In the genomic region with DNA sequence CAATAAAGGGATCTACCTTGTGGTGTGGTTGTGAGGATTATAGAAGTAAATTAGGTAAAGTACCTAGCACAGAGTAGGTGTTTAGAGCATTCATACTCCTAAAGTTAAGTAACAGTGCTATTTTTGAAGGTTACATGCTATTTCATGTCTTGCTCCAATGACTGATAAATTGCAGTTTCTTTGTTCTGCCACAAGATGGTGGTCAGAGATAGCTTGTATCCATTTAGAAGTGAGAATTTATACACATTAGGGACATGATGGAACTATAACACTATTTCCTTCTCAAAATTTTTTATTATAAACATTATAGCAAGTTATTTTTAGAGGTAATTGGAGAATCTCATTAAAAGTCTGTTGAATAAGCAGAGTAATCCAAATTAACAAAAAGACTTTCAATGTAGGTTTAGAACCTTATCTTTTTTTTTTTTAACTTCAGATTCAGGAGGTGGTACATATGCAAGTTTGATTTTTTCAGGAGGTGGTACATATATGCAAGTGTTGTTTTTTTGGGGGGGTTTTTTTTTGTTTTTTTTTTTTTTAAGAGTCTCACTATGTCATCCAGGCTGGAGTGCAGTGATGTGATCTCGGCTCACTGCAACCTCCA, we compare ENCODE assay signal across 8 cellular contexts. TPM values are rescaled to one million over a fixed set of nuclear protein-coding genes. Genes with fewer than 3 reads are reported as not detected.
DNase-seq lines count a peak whose midpoint lies in the region; ATAC-seq, FAIRE-seq and TF ChIP-seq lines count a peak whose summit lies in the region.

No MANE protein-coding gene starts in this region.

- H3K4me3 Mint-ChIP-seq in CD4-positive, alpha-beta T cell = no peak overlapping the region
- H3K4me3 Mint-ChIP-seq in astrocyte (ENCODE audit: unreplicated experiment) (no peak overlapping the region), type B pancreatic cell (no peak overlapping the region)

- H3K9me3 Mint-ChIP-seq in CD4-positive, alpha-beta T cell = no peaks in the 10 kb centered on the region
- H3K9me3 Mint-ChIP-seq in astrocyte (ENCODE audit: unreplicated experiment) (no peaks in the 10 kb centered on the region), type B pancreatic cell (no peaks in the 10 kb centered on the region)

- dilution Hi-C loops in keratinocyte (cut with MboI; ENCODE audit: extremely low pct_ligation_motif_present, low sequenced_read_pairs) = no loop called here

- H3K27me3 ChIP-seq in CD4-positive, alpha-beta T cell (ENCODE audit: control insufficient read depth, insufficient read depth, low read length) = no peaks in the 10 kb centered on the region
- H3K27me3 ChIP-seq in astrocyte (ENCODE audit: insufficient read depth, low read length) (no peaks in the 10 kb centered on the region), keratinocyte (ENCODE audit: control insufficient read depth, extremely low read depth, insufficient read depth, low read length) (no peaks in the 10 kb centered on the region)

- CTCF ChIA-PET in CD4-positive, alpha-beta T cell (lab: Charles Lee) = interaction anchor here (0.6 kb wide), 1 partner anchor 15 kb away, joined by 3 read pairs; no protein-coding TSS in a partner anchor

- no peaks in the 10 kb centered on the region for H3K27me3 Mint-ChIP-seq in CD4-positive, alpha-beta T cell
- H3K27me3 Mint-ChIP-seq in astrocyte (ENCODE audit: low read depth, unreplicated experiment) (no peaks in the 10 kb centered on the region), type B pancreatic cell (no peaks in the 10 kb centered on the region)

- intact Hi-C loops in CD4-positive, alpha-beta T cell (cut with DNase I, micrococcal nuclease) = loop anchor here (2.0 to 5.0 kb wide), 2 partner anchors 16 to 367 kb away; no protein-coding TSS in a partner anchor

- H2AFZ ChIP-seq in astrocyte (ENCODE audit: low read depth, low read length) (no peak overlapping the region), keratinocyte (ENCODE audit: control insufficient read depth, low read length) (no peak overlapping the region)

- H3K9me1 ChIP-seq in keratinocyte (ENCODE audit: control insufficient read depth, extremely low read depth, insufficient read depth, low read length) = no peaks in the 10 kb centered on the region

- H3K4me3 ChIP-seq in astrocyte (ENCODE audit: insufficient read depth, low read depth, low read length) = no peak overlapping the region
- H3K4me3 ChIP-seq in keratinocyte (ENCODE audit: control insufficient read depth in 2 of 3, extremely low read depth in 1 of 3, insufficient read depth in 2 of 3, low read depth in 1 of 3, low read length in 3 of 3) = no peak overlapping the region

- no peak for DNase-seq in CD4-positive, alpha-beta T cell
- no peak for DNase-seq in GM18507 (ENCODE audit: extremely low spot score, insufficient read length, low read depth)
- peak; percentile 52 for DNase-seq in NAMALWA (ENCODE audit: low spot score)
- peak; percentile 36 for DNase-seq in astrocyte (ENCODE audit: low read depth)
- no peak for DNase-seq in keratinocyte (ENCODE audit: low read depth, low spot score)
- no peak for DNase-seq in type B pancreatic cell (ENCODE audit: extremely low spot score, unreplicated experiment)

- H3K36me3 Mint-ChIP-seq in CD4-positive, alpha-beta T cell (ENCODE audit: low read depth) = peaks cover 72% of the 10 kb centered on the region
- peaks cover 2% of the 10 kb centered on the region for H3K36me3 Mint-ChIP-seq in astrocyte (ENCODE audit: low read depth, unreplicated experiment)
- H3K36me3 Mint-ChIP-seq in type B pancreatic cell = peaks cover 22% of the 10 kb centered on the region

- no peak overlapping the region for H3K9ac ChIP-seq in astrocyte (ENCODE audit: low read length)
- H3K9ac ChIP-seq in keratinocyte (ENCODE audit: control insufficient read depth, extremely low read depth, insufficient read depth, low read length) = no peak overlapping the region

- H4K20me1 ChIP-seq in astrocyte (ENCODE audit: insufficient read depth, low read length) (peaks cover 18% of the 10 kb centered on the region), keratinocyte (ENCODE audit: control insufficient read depth, extremely low read depth, insufficient read depth, low read length) (no peaks in the 10 kb centered on the region)

- peak; percentile 82 for ATAC-seq in CD4-positive, alpha-beta T cell (ENCODE audit: poor library complexity)
- ATAC-seq in GM21381 (IDR thresholded peaks at IDR 0.05; ENCODE audit: unreplicated experiment) (no peak), HG03196 (IDR thresholded peaks at IDR 0.05; ENCODE audit: unreplicated experiment) (no peak)

- no peaks in the 10 kb centered on the region for H3K4me1 ChIP-seq in astrocyte (ENCODE audit: insufficient read depth, low read length)
- H3K4me1 ChIP-seq in keratinocyte (ENCODE audit: control insufficient read depth, extremely low read depth, insufficient read depth, low read length) = no peaks in the 10 kb centered on the region

- H3K4me2 ChIP-seq in astrocyte (ENCODE audit: low read length) = no peak overlapping the region
- H3K4me2 ChIP-seq in keratinocyte (ENCODE audit: control insufficient read depth, extremely low read depth, insufficient read depth, low read depth, low read length) = no peak overlapping the region

- POLR2A ChIA-PET in CD4-positive, alpha-beta T cell (lab: Charles Lee) = no interaction called here

- H3K9me3 ChIP-seq in CD4-positive, alpha-beta T cell (ENCODE audit: control insufficient read depth, low read length) = no peaks in the 10 kb centered on the region
- H3K9me3 ChIP-seq in astrocyte (ENCODE audit: insufficient read depth, low read depth, low read length) = no peaks in the 10 kb centered on the region
- no peaks in the 10 kb centered on the region for H3K9me3 ChIP-seq in keratinocyte (ENCODE audit: control insufficient read depth, low read depth, low read length)

- peaks cover 5% of the 10 kb centered on the region for H3K36me3 ChIP-seq in astrocyte (ENCODE audit: insufficient read depth, low read length)
- H3K36me3 ChIP-seq in keratinocyte (ENCODE audit: control insufficient read depth in 2 of 2, extremely low read depth in 1 of 2, insufficient read depth in 2 of 2, low read length in 2 of 2) = peaks cover 5% of the 10 kb centered on the region in 2 experiments

- H3K27ac Mint-ChIP-seq in CD4-positive, alpha-beta T cell = no peak overlapping the region
- H3K27ac Mint-ChIP-seq in astrocyte (ENCODE audit: unreplicated experiment) (no peak overlapping the region), type B pancreatic cell (no peak overlapping the region)

- no peak overlapping the region for H3K27ac ChIP-seq in CD4-positive, alpha-beta T cell (ENCODE audit: low read depth, low read length)
- H3K27ac ChIP-seq in astrocyte (ENCODE audit: low read depth, low read length) (no peak overlapping the region), keratinocyte (ENCODE audit: control insufficient read depth, insufficient read depth, low read length) (peak overlapping the region; percentile 20)

- H3K4me1 Mint-ChIP-seq in CD4-positive, alpha-beta T cell (ENCODE audit: low read depth) = peaks cover 48% of the 10 kb centered on the region
- H3K4me1 Mint-ChIP-seq in astrocyte (ENCODE audit: low read depth, unreplicated experiment) (peaks cover 4% of the 10 kb centered on the region), type B pancreatic cell (ENCODE audit: unreplicated experiment) (peaks cover 9% of the 10 kb centered on the region)

- TF ChIP-seq CTCF in CD4-positive, alpha-beta T cell (IDR thresholded peaks at IDR 0.05) = peak; percentile 61
- TF ChIP-seq CTCF in astrocyte (IDR thresholded peaks at IDR 0.05; ENCODE audit: insufficient read depth, low read depth, low read length) (peak; percentile 68), keratinocyte (optimal IDR thresholded peaks at IDR 0.05 in 1 of 3, IDR thresholded peaks at IDR 0.05 in 1 of 3, conservative IDR thresholded peaks at IDR 0.05 in 1 of 3; ENCODE audit: extremely low read depth in 1 of 3, insufficient read depth in 2 of 3, low read length in 3 of 3) (peak in 2 of 3 experiments; percentile 26 to 48), type B pancreatic cell (conservative IDR thresholded peaks at IDR 0.05) (peak; percentile 78)

- H3K79me2 ChIP-seq in astrocyte (ENCODE audit: insufficient read depth, low read length) = peaks cover 59% of the 10 kb centered on the region
- H3K79me2 ChIP-seq in keratinocyte (ENCODE audit: control insufficient read depth, insufficient read depth, low read length) = peaks cover 29% of the 10 kb centered on the region

- FAIRE-seq in GM18507 (lab: Jason Lieb, UNC) = peak; percentile 91
- FAIRE-seq in astrocyte (lab: Jason Lieb, UNC) = peak; percentile 78
- no peak for FAIRE-seq in keratinocyte (lab: Jason Lieb, UNC)

RNA-seq across cellular contexts. Expression of gene MTREX, which starts 17.1 kb away (rescaled TPM):
- total RNA-seq in CD4-positive, alpha-beta T cell = 10 to 100 TPM; 50.9 to 54.5 TPM
- total RNA-seq in astrocyte = 68.1 and 68.7 TPM in 2 replicates
- 30.1 to 71.4 TPM (median 35.5 TPM) in 3 replicates for polyA plus RNA-seq in keratinocyte
- 108 TPM for polyA plus RNA-seq in keratinocyte (2011; ENCODE audit: low read depth)
- polyA plus RNA-seq in keratinocyte (2011; cell fraction: cytosol; rRNA removed) = 29.8 and 47.3 TPM in 2 replicates
- polyA plus RNA-seq in keratinocyte (2011; cell fraction: nucleus; rRNA removed) = 38.7 and 76.6 TPM in 2 replicates
- 35.8 and 51.4 TPM in 2 replicates for polyA plus RNA-seq in keratinocyte (2012; ENCODE audit: low replicate concordance)
- 18.4 to 69.4 TPM (median 24.0 TPM) in 3 replicates for polyA minus RNA-seq in keratinocyte
- 34.5 TPM for polyA minus RNA-seq in keratinocyte (2011; cell fraction: cytosol; rRNA and poly(A)+ RNA removed)
- polyA minus RNA-seq in keratinocyte (2011; cell fraction: nucleus; rRNA and poly(A)+ RNA removed) = 26.6 and 71.6 TPM in 2 replicates
- total RNA-seq in type B pancreatic cell (ENCODE audit: low replicate concordance) = 66.0 and 77.5 TPM in 2 replicates

RNA-seq across cellular contexts. Expression of gene DHX29, which starts 17.4 kb away (rescaled TPM):
- 10 to 100 TPM; 13.8 to 17.9 TPM for total RNA-seq in CD4-positive, alpha-beta T cell
- 27.0 and 28.8 TPM in 2 replicates for total RNA-seq in astrocyte
- polyA plus RNA-seq in keratinocyte = 7.9 to 18.8 TPM (median 9.3 TPM) in 3 replicates
- polyA plus RNA-seq in keratinocyte (2011; ENCODE audit: low read depth) = 31.1 TPM
- polyA plus RNA-seq in keratinocyte (2011; cell fraction: cytosol; rRNA removed) = 10.6 and 18.1 TPM in 2 replicates
- 18.4 and 22.1 TPM in 2 replicates for polyA plus RNA-seq in keratinocyte (2011; cell fraction: nucleus; rRNA removed)
- polyA plus RNA-seq in keratinocyte (2012; ENCODE audit: low replicate concordance) = 16.9 and 26.2 TPM in 2 replicates
- 3.1 to 18.9 TPM (median 5.2 TPM) in 3 replicates for polyA minus RNA-seq in keratinocyte
- polyA minus RNA-seq in keratinocyte (2011; cell fraction: cytosol; rRNA and poly(A)+ RNA removed) = 8.1 TPM
- polyA minus RNA-seq in keratinocyte (2011; cell fraction: nucleus; rRNA and poly(A)+ RNA removed) = 8.3 and 17.0 TPM in 2 replicates
- 21.7 and 24.0 TPM in 2 replicates for total RNA-seq in type B pancreatic cell (ENCODE audit: low replicate concordance)

Comparison
In these comparisons a context has a peak if more than half of its experiments do, and no peak if none do; other contexts are left out.
1. DNase-seq: peak in NAMALWA (single experiment) and astrocyte (single experiment); none in CD4-positive, alpha-beta T cell (0 of 10), GM18507 (single experiment), keratinocyte (single experiment) and type B pancreatic cell (single experiment).
2. Peak in every context shown above with its lines, with median percentiles within 50 percentile points of each other: CTCF ChIP-seq.